10 cellular contexts compared by ENCODE assay signal in genomic region chr11:22626573-22627239, GRCh38. TPM values are rescaled to one million over a fixed set of nuclear protein-coding genes. Genes with fewer than 3 reads are reported as not detected.
A peak's percentile ranks its signal among the peaks of the same experiment; 100 is the strongest.
DNase-seq lines count a peak whose midpoint lies in the region; ATAC-seq and TF ChIP-seq lines count a peak whose summit lies in the region.
"Had no signal": no experiment of that assay in that cellular context is flagged by ENCODE, and none has a peak within 500 bp of the region (broad histone marks: within the 10 kb centered on the region; RNA-seq: fewer than 3 reads in every experiment).

No MANE protein-coding gene starts in this region.

- H3K9ac ChIP-seq in mesenchymal stem cell (ENCODE audit: low read length): peak overlapping the region; percentile 90

- POLR2A ChIA-PET in activated CD8-positive, alpha-beta T cell treated with anti-CD3 and anti-CD28 coated beads, Interleukin-2, amount 10 ng/mL, durations not matched to agents 7 days and 5 days (lab: Charles Lee): interaction anchor here (1.3 to 2.2 kb wide), 2 partner anchors 8 to 202 kb away, joined by 4 to 7 read pairs; partner anchors contain the start of gene SVIP

- no peak overlapping the region for H4K91ac ChIP-seq in mesenchymal stem cell (ENCODE audit: low read length)

- no peaks in the 10 kb centered on the region for H3K27me3 Mint-ChIP-seq in activated CD8-positive, alpha-beta T cell treated with anti-CD3 and anti-CD28 coated beads, Interleukin-2, amount 10 ng/mL, durations not matched to agents 7 days and 5 days (ENCODE audit: low read depth)

- in situ Hi-C loops in GM13977 (cut with MboI; ENCODE audit: low pct_unique_long_range_greater_than_20kb, low sequenced_read_pairs, unreplicated experiment) (no loop called here), ACHN (cut with HindIII; ENCODE audit: low pct_ligation_motif_present, low pct_unique_long_range_greater_than_20kb, low sequenced_read_pairs) (no loop called here)

- WGBS in mesenchymal stem cell: 100% methylated on average over 7 of the region's 14 CpGs

- no peaks in the 10 kb centered on the region for H3K9me3 Mint-ChIP-seq in activated CD8-positive, alpha-beta T cell treated with anti-CD3 and anti-CD28 coated beads, Interleukin-2, amount 10 ng/mL, durations not matched to agents 7 days and 5 days (ENCODE audit: insufficient read depth)

- peak overlapping the region; percentile 99 for H3K4me3 Mint-ChIP-seq in activated CD8-positive, alpha-beta T cell treated with anti-CD3 and anti-CD28 coated beads, Interleukin-2, amount 10 ng/mL, durations not matched to agents 7 days and 5 days

- H3K4me3 ChIP-seq in mesenchymal stem cell (ENCODE audit: insufficient read depth in 1 of 2, low read depth in 1 of 2, low read length in 2 of 2): peak overlapping the region in 1 of 2 experiments; percentile 94

- H4K8ac ChIP-seq in mesenchymal stem cell (ENCODE audit: low read length): no peak overlapping the region

- H3K18ac ChIP-seq in mesenchymal stem cell (ENCODE audit: low read depth in 1 of 2, low read length in 2 of 2): no peak overlapping the region

- no peak overlapping the region for H3K23ac ChIP-seq in mesenchymal stem cell (ENCODE audit: low read length in 2 of 2)

- peaks cover 4% of the 10 kb centered on the region for H3K79me1 ChIP-seq in mesenchymal stem cell (replicated peaks; ENCODE audit: low read length, poor library complexity, severe bottlenecking)

- no peaks in the 10 kb centered on the region for H3K4me1 ChIP-seq in mesenchymal stem cell (ENCODE audit: control insufficient read depth, insufficient read depth, low read depth, low read length)

- DNase-seq in GM13977 (ENCODE audit: low spot score) (peak; percentile 7), mesenchymal stem cell (no peak), mesenteric fat pad (ENCODE audit: low spot score) (no peak), ACHN (no peak)
- DNase-seq in activated CD8-positive, alpha-beta T cell treated with anti-CD3 and anti-CD28 coated beads, Interleukin-2, amount 10 ng/mL, durations not matched to agents 7 days and 5 days: no peak
- DNase-seq: activated CD8-positive, alpha-beta memory T cell treated with anti-CD3 and anti-CD28 coated beads, Interleukin-2, amount 50 U/mL, for 4 hours; NCI-H524 treated with DMSO at 0.1 percent for 48 hours had no signal

- no peak overlapping the region for H2AFZ ChIP-seq in mesenchymal stem cell (ENCODE audit: low read depth, low read length)

- H2AK5ac ChIP-seq in mesenchymal stem cell (ENCODE audit: low read length, severe bottlenecking): no peak overlapping the region

- H3K4me2 ChIP-seq in mesenchymal stem cell (ENCODE audit: low read length, poor library complexity, severe bottlenecking): no peak overlapping the region

- H2BK5ac ChIP-seq in mesenchymal stem cell (ENCODE audit: low read depth, low read length, poor library complexity, severe bottlenecking): no peak overlapping the region

- H3K14ac ChIP-seq in mesenchymal stem cell (ENCODE audit: low read length in 2 of 2): no peak overlapping the region

- H2BK15ac ChIP-seq in mesenchymal stem cell (ENCODE audit: low read depth, poor library complexity, severe bottlenecking): no peak overlapping the region

- H3K27me3 ChIP-seq in mesenchymal stem cell (ENCODE audit: control insufficient read depth in 1 of 2, insufficient read depth in 1 of 2, low read length in 2 of 2): no peaks in the 10 kb centered on the region

- TF ChIP-seq CTCF in 22Rv1 (IDR thresholded peaks at IDR 0.05) (no peak), GM13977 (IDR thresholded peaks at IDR 0.05; ENCODE audit: extremely low read depth, insufficient read depth, missing control alignments) (no peak)

- peaks cover 27% of the 10 kb centered on the region for H3K4me1 Mint-ChIP-seq in activated CD8-positive, alpha-beta T cell treated with anti-CD3 and anti-CD28 coated beads, Interleukin-2, amount 10 ng/mL, durations not matched to agents 7 days and 5 days (ENCODE audit: low read depth)

- ATAC-seq in activated CD8-positive, alpha-beta T cell treated with anti-CD3 and anti-CD28 coated beads, Interleukin-2, amount 10 ng/mL, durations not matched to agents 7 days and 5 days: no peak
- ATAC-seq in GM21576 (IDR thresholded peaks at IDR 0.05; ENCODE audit: unreplicated experiment): no peak
- no peak for ATAC-seq in HG03520 (IDR thresholded peaks at IDR 0.05; ENCODE audit: unreplicated experiment)

- H3K4ac ChIP-seq in mesenchymal stem cell (ENCODE audit: low read depth in 1 of 2, low read length in 2 of 2): no peak overlapping the region

- no peak overlapping the region for H2BK12ac ChIP-seq in mesenchymal stem cell (ENCODE audit: low read length in 2 of 2)

- peaks cover 11% of the 10 kb centered on the region for H3K36me3 Mint-ChIP-seq in activated CD8-positive, alpha-beta T cell treated with anti-CD3 and anti-CD28 coated beads, Interleukin-2, amount 10 ng/mL, durations not matched to agents 7 days and 5 days (ENCODE audit: low read depth)

- CTCF ChIA-PET in activated CD8-positive, alpha-beta T cell treated with anti-CD3 and anti-CD28 coated beads, Interleukin-2, amount 10 ng/mL, durations not matched to agents 7 days and 5 days (lab: Charles Lee): interaction anchor here (1.2 to 1.3 kb wide), 2 partner anchors 30 to 161 kb away, joined by 3 to 4 read pairs; no protein-coding TSS in a partner anchor

- peak overlapping the region; percentile 97 for H3K27ac ChIP-seq in 22Rv1
- no peak overlapping the region for H3K27ac ChIP-seq in mesenchymal stem cell (ENCODE audit: low read length, poor library complexity, severe bottlenecking)

- no peaks in the 10 kb centered on the region for H3K9me3 ChIP-seq in mesenchymal stem cell (ENCODE audit: control insufficient read depth, low read length)

- no peak overlapping the region for H3K27ac Mint-ChIP-seq in activated CD8-positive, alpha-beta T cell treated with anti-CD3 and anti-CD28 coated beads, Interleukin-2, amount 10 ng/mL, durations not matched to agents 7 days and 5 days

- no peaks in the 10 kb centered on the region for H3K36me3 ChIP-seq in mesenchymal stem cell (ENCODE audit: control insufficient read depth in 1 of 2, insufficient read depth in 2 of 2, low read depth in 1 of 2, low read length in 2 of 2)

- H2BK120ac ChIP-seq in mesenchymal stem cell (ENCODE audit: low read depth, low read length): no peak overlapping the region

RNA-seq across cellular contexts. Expression of gene FANCF, which starts 1.1 kb away (rescaled TPM):
- total RNA-seq in activated CD8-positive, alpha-beta T cell treated with anti-CD3 and anti-CD28 coated beads, Interleukin-2, amount 10 ng/mL, durations not matched to agents 7 days and 5 days: 10 to 100 TPM; 14.6 to 14.7 TPM
- polyA plus RNA-seq in mesenchymal stem cell (2013, experiment 1 of 2): 6.6 TPM
- 6.6 TPM for polyA plus RNA-seq in mesenchymal stem cell (2013, experiment 2 of 2)
- 4.6 TPM for total RNA-seq in mesenteric fat pad

RNA-seq across cellular contexts. Expression of gene GAS2, which starts 39.7 kb away (rescaled TPM):
- total RNA-seq in activated CD8-positive, alpha-beta T cell treated with anti-CD3 and anti-CD28 coated beads, Interleukin-2, amount 10 ng/mL, durations not matched to agents 7 days and 5 days: 1 to 10 TPM in 1 of 2 experiments, under 1 TPM in 1; 0.89 to 1.5 TPM
- polyA plus RNA-seq in mesenchymal stem cell (2013, experiment 1 of 2): 0.99 TPM
- polyA plus RNA-seq in mesenchymal stem cell (2013, experiment 2 of 2): 0.67 TPM
- total RNA-seq in mesenteric fat pad: 0.71 TPM
